In the genomic region with DNA sequence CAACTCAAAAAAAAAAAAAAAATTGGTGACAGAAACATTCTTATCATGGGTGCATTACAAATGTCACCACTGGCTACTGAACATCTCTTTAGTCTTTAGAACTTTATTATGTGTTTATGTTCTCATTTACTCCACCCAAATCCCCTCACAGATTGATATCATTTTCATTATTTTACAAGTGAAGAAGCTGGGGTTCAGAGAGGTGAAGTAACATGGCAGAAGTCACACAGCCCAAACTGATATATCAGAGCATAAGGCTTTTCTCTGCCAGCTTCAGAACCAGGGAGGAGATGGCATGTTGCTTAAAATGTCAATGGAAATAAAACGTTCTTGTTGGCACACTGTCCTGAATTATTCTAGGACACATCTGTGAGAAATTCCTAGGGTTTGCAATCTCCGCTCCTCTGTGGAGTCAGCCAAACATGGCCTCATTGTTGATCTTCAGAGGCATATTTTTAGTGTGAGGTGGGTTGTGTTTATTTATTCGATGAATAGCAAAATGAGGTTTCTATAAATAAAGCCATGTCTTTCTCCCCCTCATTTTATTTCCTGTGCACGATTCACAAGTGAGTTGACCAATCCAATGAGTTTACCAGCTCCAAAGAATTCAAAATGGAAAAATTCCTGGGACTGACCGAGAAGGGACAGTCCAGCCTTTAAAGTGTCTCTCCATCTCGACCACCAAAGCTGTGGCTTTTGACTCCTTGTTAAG, we compare ENCODE assay signal across 16 cellular contexts.
DNase-seq lines count a peak whose midpoint lies in the region; ATAC-seq and TF ChIP-seq lines count a peak whose summit lies in the region.
"Had no signal": no experiment of that assay in that cellular context is flagged by ENCODE, and none has a peak within 500 bp of the region (broad histone marks: within the 10 kb centered on the region; RNA-seq: fewer than 3 reads in every experiment).

No MANE protein-coding gene starts in this region.

- peak; percentile 89 for DNase-seq in EH (ENCODE audit: low read depth)
- DNase-seq in NCI-H226: peak; percentile 38
- DNase-seq in epidermal melanocyte (ENCODE audit: insufficient read length, low spot score): peak; percentile 68
- DNase-seq in putamen (ENCODE audit: low spot score): peak; percentile 7
- DNase-seq in substantia nigra (lab: John Stamatoyannopoulos, UW): no peak
- DNase-seq: islet precursor cell; NCI-H2029; NCI-H82; ovary; stimulated activated CD4-positive, alpha-beta T cell treated with anti-CD3 and anti-CD28 coated beads, Interleukin-15, amount 100 ng/mL, for 24 hours; SW 1271; WERI-Rb-1 had no signal

- H3K27ac ChIP-seq in substantia nigra (ENCODE audit: low read depth, low read length, poor library complexity, severe bottlenecking): no peak overlapping the region
- H3K27ac ChIP-seq: HL-60, ovary, WERI-Rb-1 had no signal

- ATAC-seq in HG03045 (IDR thresholded peaks at IDR 0.05; ENCODE audit: unreplicated experiment) (no peak), SK-N-SH treated with all-trans-retinoic acid at 6 μM for 48 hours (no peak), GM21576 (IDR thresholded peaks at IDR 0.05; ENCODE audit: unreplicated experiment) (no peak)

TF ChIP-seq in SK-N-SH treated with all-trans-retinoic acid at 6 μM for 48 hours, 23 proteins besides CTCF, POLR2A, EP300 and RAD21:
- TF ChIP-seq, protein P1, sequence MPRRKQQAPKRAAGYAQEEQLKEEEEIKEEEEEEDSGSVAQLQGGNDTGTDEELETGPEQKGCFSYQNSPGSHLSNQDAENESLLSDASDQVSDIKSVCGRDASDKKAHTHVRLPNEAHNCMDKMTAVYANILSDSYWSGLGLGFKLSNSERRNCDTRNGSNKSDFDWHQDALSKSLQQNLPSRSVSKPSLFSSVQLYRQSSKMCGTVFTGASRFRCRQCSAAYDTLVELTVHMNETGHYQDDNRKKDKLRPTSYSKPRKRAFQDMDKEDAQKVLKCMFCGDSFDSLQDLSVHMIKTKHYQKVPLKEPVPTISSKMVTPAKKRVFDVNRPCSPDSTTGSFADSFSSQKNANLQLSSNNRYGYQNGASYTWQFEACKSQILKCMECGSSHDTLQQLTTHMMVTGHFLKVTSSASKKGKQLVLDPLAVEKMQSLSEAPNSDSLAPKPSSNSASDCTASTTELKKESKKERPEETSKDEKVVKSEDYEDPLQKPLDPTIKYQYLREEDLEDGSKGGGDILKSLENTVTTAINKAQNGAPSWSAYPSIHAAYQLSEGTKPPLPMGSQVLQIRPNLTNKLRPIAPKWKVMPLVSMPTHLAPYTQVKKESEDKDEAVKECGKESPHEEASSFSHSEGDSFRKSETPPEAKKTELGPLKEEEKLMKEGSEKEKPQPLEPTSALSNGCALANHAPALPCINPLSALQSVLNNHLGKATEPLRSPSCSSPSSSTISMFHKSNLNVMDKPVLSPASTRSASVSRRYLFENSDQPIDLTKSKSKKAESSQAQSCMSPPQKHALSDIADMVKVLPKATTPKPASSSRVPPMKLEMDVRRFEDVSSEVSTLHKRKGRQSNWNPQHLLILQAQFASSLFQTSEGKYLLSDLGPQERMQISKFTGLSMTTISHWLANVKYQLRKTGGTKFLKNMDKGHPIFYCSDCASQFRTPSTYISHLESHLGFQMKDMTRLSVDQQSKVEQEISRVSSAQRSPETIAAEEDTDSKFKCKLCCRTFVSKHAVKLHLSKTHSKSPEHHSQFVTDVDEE (CRISPR knock-in tag; IDR thresholded peaks at IDR 0.05): no peak
- TF ChIP-seq ESRRG (CRISPR knock-in tag; IDR thresholded peaks at IDR 0.05) (no peak), ISL1 (CRISPR knock-in tag; IDR thresholded peaks at IDR 0.05) (no peak), SNAI2 (CRISPR knock-in tag; IDR thresholded peaks at IDR 0.05) (no peak), ZFP30 (CRISPR knock-in tag; IDR thresholded peaks at IDR 0.05) (no peak), ZNF565 (CRISPR knock-in tag; conservative IDR thresholded peaks at IDR 0.05; ENCODE audit: low read depth) (no peak), BACH2 (CRISPR knock-in tag; IDR thresholded peaks at IDR 0.05; ENCODE audit: borderline replicate concordance) (no peak), CSDC2 (CRISPR knock-in tag; IDR thresholded peaks at IDR 0.05) (no peak), ZNF8 (CRISPR knock-in tag; IDR thresholded peaks at IDR 0.05) (no peak), PPARA (CRISPR knock-in tag; IDR thresholded peaks at IDR 0.05; ENCODE audit: borderline replicate concordance) (no peak), TCF4 (CRISPR knock-in tag; IDR thresholded peaks at IDR 0.05; ENCODE audit: borderline replicate concordance) (no peak), ZNF70 (CRISPR knock-in tag; IDR thresholded peaks at IDR 0.05) (no peak), ZC3H10 (CRISPR knock-in tag; IDR thresholded peaks at IDR 0.05) (no peak)
- TF ChIP-seq, protein P2, sequence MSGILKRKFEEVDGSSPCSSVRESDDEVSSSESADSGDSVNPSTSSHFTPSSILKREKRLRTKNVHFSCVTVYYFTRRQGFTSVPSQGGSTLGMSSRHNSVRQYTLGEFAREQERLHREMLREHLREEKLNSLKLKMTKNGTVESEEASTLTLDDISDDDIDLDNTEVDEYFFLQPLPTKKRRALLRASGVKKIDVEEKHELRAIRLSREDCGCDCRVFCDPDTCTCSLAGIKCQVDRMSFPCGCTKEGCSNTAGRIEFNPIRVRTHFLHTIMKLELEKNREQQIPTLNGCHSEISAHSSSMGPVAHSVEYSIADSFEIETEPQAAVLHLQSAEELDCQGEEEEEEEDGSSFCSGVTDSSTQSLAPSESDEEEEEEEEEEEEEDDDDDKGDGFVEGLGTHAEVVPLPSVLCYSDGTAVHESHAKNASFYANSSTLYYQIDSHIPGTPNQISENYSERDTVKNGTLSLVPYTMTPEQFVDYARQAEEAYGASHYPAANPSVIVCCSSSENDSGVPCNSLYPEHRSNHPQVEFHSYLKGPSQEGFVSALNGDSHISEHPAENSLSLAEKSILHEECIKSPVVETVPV (CRISPR knock-in tag; IDR thresholded peaks at IDR 0.05): no peak
- TF ChIP-seq, protein P3, sequence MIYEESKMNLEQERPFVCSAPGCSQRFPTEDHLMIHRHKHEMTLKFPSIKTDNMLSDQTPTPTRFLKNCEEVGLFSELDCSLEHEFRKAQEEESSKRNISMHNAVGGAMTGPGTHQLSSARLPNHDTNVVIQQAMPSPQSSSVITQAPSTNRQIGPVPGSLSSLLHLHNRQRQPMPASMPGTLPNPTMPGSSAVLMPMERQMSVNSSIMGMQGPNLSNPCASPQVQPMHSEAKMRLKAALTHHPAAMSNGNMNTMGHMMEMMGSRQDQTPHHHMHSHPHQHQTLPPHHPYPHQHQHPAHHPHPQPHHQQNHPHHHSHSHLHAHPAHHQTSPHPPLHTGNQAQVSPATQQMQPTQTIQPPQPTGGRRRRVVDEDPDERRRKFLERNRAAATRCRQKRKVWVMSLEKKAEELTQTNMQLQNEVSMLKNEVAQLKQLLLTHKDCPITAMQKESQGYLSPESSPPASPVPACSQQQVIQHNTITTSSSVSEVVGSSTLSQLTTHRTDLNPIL (CRISPR knock-in tag; IDR thresholded peaks at IDR 0.05; ENCODE audit: low read depth): no peak
TF ChIP-seq in SK-N-SH treated with all-trans-retinoic acid at 6 μM for 48 hours: peak in this region for 0.

Comparison
In these comparisons a context has a peak if more than half of its experiments do, and no peak if none do; other contexts are left out.
1. DNase-seq: peak in EH (single experiment), NCI-H226 (single experiment), epidermal melanocyte (single experiment) and putamen (single experiment); none in substantia nigra (0 of 49).